In the genomic region with DNA sequence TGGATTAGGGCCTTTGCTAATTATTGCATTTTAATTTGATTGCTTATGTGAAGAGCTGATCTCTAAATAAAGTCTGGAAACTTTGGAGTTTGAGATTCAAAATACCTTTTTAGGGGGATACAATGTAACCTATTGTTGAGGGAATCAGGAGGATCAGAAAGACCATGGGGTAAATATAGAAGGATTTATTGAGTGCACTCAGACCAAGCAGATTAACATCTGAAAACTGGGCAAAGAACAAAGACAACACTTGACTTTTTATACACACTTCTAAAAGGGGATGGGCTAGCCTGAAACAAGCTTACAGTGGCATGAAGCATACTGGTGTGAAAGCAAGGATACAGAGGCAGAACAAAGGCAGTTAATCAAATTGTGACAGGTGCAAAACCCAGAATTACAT, we compare ENCODE assay signal across 10 cellular contexts.
"Had no signal": no experiment of that assay in that cellular context is flagged by ENCODE, and none has a peak within 500 bp of the region (broad histone marks: within the 10 kb centered on the region; RNA-seq: fewer than 3 reads in every experiment).

No MANE protein-coding gene starts in this region.

- H3K36me3 ChIP-seq: suprapubic skin had no signal

- H3K27ac ChIP-seq: parathyroid adenoma, suprapubic skin had no signal

- H3K27me3 ChIP-seq: suprapubic skin had no signal

- H3K4me1 ChIP-seq: parathyroid adenoma, suprapubic skin had no signal

- DNase-seq: activated CD4-positive, alpha-beta memory T cell treated with anti-CD3 and anti-CD28 coated beads for 36 hours; activated CD4-positive, CD25-positive, alpha-beta regulatory T cell treated with anti-CD3 and anti-CD28 coated beads, Interleukin-2, amount 50 U/mL, for 72 hours; activated effector memory CD4-positive, alpha-beta T cell treated with anti-CD3 and anti-CD28 coated beads, Interleukin-2, amount 50 U/mL, for 16 hours; activated T-cell treated with anti-CD3 and anti-CD28 coated beads, Interleukin-2, amount 50 U/mL, for 4 hours; anterior cingulate cortex; kidney glomerular epithelial cell; stimulated activated CD4-positive, alpha-beta T cell treated with anti-CD3 and anti-CD28 coated beads, Interleukin-2, amount 100 ng/mL, for 48 hours; stimulated activated naive CD8-positive, alpha-beta T cell treated with anti-CD3 and anti-CD28 coated beads, Interleukin-15, Interleukin-2, amounts not matched to agents 100 U/mL and 50 U/mL, for 24 hours had no signal

- H3K4me3 ChIP-seq: suprapubic skin had no signal
